ENCODE assay signal across 11 cellular contexts in genomic region chr22:44031111-44031963, GRCh38.
DNase-seq lines count a peak whose midpoint lies in the region; ATAC-seq and TF ChIP-seq lines count a peak whose summit lies in the region.
"Had no signal": no experiment of that assay in that cellular context is flagged by ENCODE, and none has a peak within 500 bp of the region (broad histone marks: within the 10 kb centered on the region; RNA-seq: fewer than 3 reads in every experiment).

No MANE protein-coding gene starts in this region.

- peak overlapping the region in 2 of 11 experiments; percentile 15 to 35; a peak in 3 of 22 replicates for H3K27ac ChIP-seq in BLaER1 treated with 17β-estradiol and CSF1 and Interleukin-3, amounts not matched to agents 10 nM and 100 nM
- H3K27ac ChIP-seq in muscle layer of duodenum (ENCODE audit: low read length): peak overlapping the region; percentile 59

- no peak for DNase-seq in adipocyte (ENCODE audit: low read depth)
- no peak for DNase-seq in T1000 (lab: John Stamatoyannopoulos, UW)
- DNase-seq: glutamatergic neuron, NCI-H510A, sigmoid colon had no signal

- peak overlapping the region in 2 of 11 experiments; percentile 4 to 21; a peak in 3 of 22 replicates for H3K9ac ChIP-seq in BLaER1 treated with 17β-estradiol and CSF1 and Interleukin-3, amounts not matched to agents 10 nM and 100 nM
- H3K9ac ChIP-seq in Loucy (ENCODE audit: low read depth, low read length, poor library complexity, severe bottlenecking) (no peak overlapping the region), adipocyte (ENCODE audit: low read length) (peak overlapping the region; percentile 16)

- H3K79me2 ChIP-seq in Loucy (ENCODE audit: insufficient read depth, low read length): peaks cover 13% of the 10 kb centered on the region; the same call in 1 of the 2 replicates

- H3K4me1 ChIP-seq in BLaER1 treated with 17β-estradiol and CSF1 and Interleukin-3, amounts not matched to agents 10 nM and 100 nM: peaks cover 31 to 52% (median 36%) of the 10 kb centered on the region in 10 experiments
- H3K4me1 ChIP-seq in Loucy (ENCODE audit: insufficient read depth, low read length, poor library complexity, severe bottlenecking) (peaks cover 19% of the 10 kb centered on the region), adipocyte (ENCODE audit: control insufficient read depth, insufficient read depth, low read length) (peaks cover 23% of the 10 kb centered on the region), muscle layer of duodenum (ENCODE audit: control insufficient read depth in 1 of 2, insufficient read depth in 2 of 2, low read length in 2 of 2) (peaks cover 0 to 1% of the 10 kb centered on the region in 2 donors)

- no peaks in the 10 kb centered on the region for H3K9me2 ChIP-seq in Loucy (replicated peaks; ENCODE audit: low read depth, low read length)

- no peak overlapping the region for H2AFZ ChIP-seq in Loucy (ENCODE audit: low read length)

- H3K27me3 ChIP-seq in BLaER1 treated with 17β-estradiol and CSF1 and Interleukin-3, amounts not matched to agents 10 nM and 100 nM: peaks cover 0 to 2% (median 0%) of the 10 kb centered on the region in 11 experiments; a peak in 2 of 22 replicates
- H3K27me3 ChIP-seq in Loucy (ENCODE audit: insufficient read depth, low read length, poor library complexity, severe bottlenecking) (no peaks in the 10 kb centered on the region), adipocyte (replicated peaks; ENCODE audit: control insufficient read depth, insufficient read depth, low read length) (no peaks in the 10 kb centered on the region), muscle layer of duodenum (ENCODE audit: low read depth, low read length) (no peaks in the 10 kb centered on the region)
- H3K27me3 ChIP-seq: sigmoid colon had no signal

- peak overlapping the region in 1 of 10 experiments; percentile 9; a peak in 1 of 20 replicates for H3K4me3 ChIP-seq in BLaER1 treated with 17β-estradiol and CSF1 and Interleukin-3, amounts not matched to agents 10 nM and 100 nM
- peak overlapping the region; percentile 7 for H3K4me3 ChIP-seq in Loucy (ENCODE audit: low read length, poor library complexity, severe bottlenecking)
- no peak overlapping the region for H3K4me3 ChIP-seq in adipocyte (ENCODE audit: low read length)
- no peak overlapping the region for H3K4me3 ChIP-seq in muscle layer of duodenum (ENCODE audit: low read depth in 1 of 2, low read length in 2 of 2)
- H3K4me3 ChIP-seq: sigmoid colon had no signal

- peaks cover 0 to 37% (median under 1%) of the 10 kb centered on the region in 11 experiments; a peak in 7 of 22 replicates for H4K20me1 ChIP-seq in BLaER1 treated with 17β-estradiol and CSF1 and Interleukin-3, amounts not matched to agents 10 nM and 100 nM
- no peaks in the 10 kb centered on the region for H4K20me1 ChIP-seq in Loucy (ENCODE audit: insufficient read depth, low read length, poor library complexity, severe bottlenecking)

- no peak for ATAC-seq in HG02588 (IDR thresholded peaks at IDR 0.05; ENCODE audit: unreplicated experiment)
- no peak for ATAC-seq in HG03045 (IDR thresholded peaks at IDR 0.05; ENCODE audit: unreplicated experiment)
- ATAC-seq in HG02678 (IDR thresholded peaks at IDR 0.05; ENCODE audit: unreplicated experiment): no peak

- H3F3A ChIP-seq in Loucy (ENCODE audit: low read depth): no peaks in the 10 kb centered on the region

- H3K36me3 ChIP-seq in BLaER1 treated with 17β-estradiol and CSF1 and Interleukin-3, amounts not matched to agents 10 nM and 100 nM: no peaks in the 10 kb centered on the region
- H3K36me3 ChIP-seq in Loucy (ENCODE audit: insufficient read depth, low read length) (no peaks in the 10 kb centered on the region), adipocyte (ENCODE audit: control insufficient read depth, insufficient read depth, low read length, severe bottlenecking) (no peaks in the 10 kb centered on the region), muscle layer of duodenum (ENCODE audit: control insufficient read depth in 1 of 2, insufficient read depth in 2 of 2, low read length in 2 of 2) (no peaks in the 10 kb centered on the region)
- H3K36me3 ChIP-seq: sigmoid colon had no signal

- peak overlapping the region; percentile 51 to 82 (median 64) for H3K4me2 ChIP-seq in BLaER1 treated with 17β-estradiol and CSF1 and Interleukin-3, amounts not matched to agents 10 nM and 100 nM
- peak overlapping the region; percentile 31 for H3K4me2 ChIP-seq in Loucy (ENCODE audit: low read depth, low read length, poor library complexity, severe bottlenecking)

- no peak for TF ChIP-seq CTCF in Loucy (conservative IDR thresholded peaks at IDR 0.05; ENCODE audit: low read length)

- no peaks in the 10 kb centered on the region for H3K9me3 ChIP-seq in BLaER1 treated with 17β-estradiol and CSF1 and Interleukin-3, amounts not matched to agents 10 nM and 100 nM (replicated peaks in 1 of 11)
- H3K9me3 ChIP-seq in Loucy (ENCODE audit: insufficient read depth, low read depth, low read length) (no peaks in the 10 kb centered on the region), adipocyte (ENCODE audit: control insufficient read depth, low read length) (no peaks in the 10 kb centered on the region), muscle layer of duodenum (ENCODE audit: control insufficient read depth in 1 of 2, low read length in 2 of 2) (no peaks in the 10 kb centered on the region)
- H3K9me3 ChIP-seq: sigmoid colon had no signal
